In the genomic region with DNA sequence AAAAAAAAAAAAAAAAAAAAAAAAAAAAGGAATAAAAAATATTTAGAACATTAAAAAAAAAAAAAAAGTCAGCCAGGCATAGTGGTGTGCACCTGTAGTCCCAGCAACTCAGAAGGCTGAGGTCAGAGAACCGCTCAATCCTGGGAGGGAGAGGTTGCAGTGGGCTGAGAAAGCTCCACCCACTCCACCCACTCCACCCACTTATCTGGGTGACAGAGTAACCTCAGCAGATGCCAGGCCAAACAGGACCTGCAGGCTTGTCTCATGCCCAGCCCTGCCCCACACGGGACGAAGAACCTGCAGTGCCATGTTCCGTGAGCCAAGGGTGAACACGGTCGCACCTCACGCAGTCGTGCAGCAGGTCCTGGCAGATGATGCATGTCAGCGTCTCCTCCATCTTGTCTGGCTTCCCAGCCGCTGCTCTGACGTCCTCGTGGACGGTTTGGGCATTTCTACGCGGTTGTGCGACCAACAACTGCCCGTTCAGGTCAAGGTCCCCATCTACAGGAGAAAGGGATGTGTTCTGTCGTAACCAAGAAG, we compare ENCODE assay signal across 28 cellular contexts. TPM values are rescaled to one million over a fixed set of nuclear protein-coding genes. Genes with fewer than 3 reads are reported as not detected.
A peak's percentile ranks its signal among the peaks of the same experiment; 100 is the strongest.
DNase-seq lines count a peak whose midpoint lies in the region; ATAC-seq lines count a peak whose summit lies in the region.
"Had no signal": no experiment of that assay in that cellular context is flagged by ENCODE, and none has a peak within 500 bp of the region (broad histone marks: within the 10 kb centered on the region; RNA-seq: fewer than 3 reads in every experiment).

No MANE protein-coding gene starts in this region.

- no peak overlapping the region for H3K4me3 Mint-ChIP-seq in activated T-cell treated with anti-CD3 and anti-CD28 coated beads, Interleukin-2, amount 50 U/mL, for 24 hours
- H3K4me3 Mint-ChIP-seq in stimulated activated naive B cell treated with anti-CD40 and anti-IgM and Interleukin-4, amounts not matched to agents 10 μg/mL and 1 μg/mL and 100 μg/mL, for 72 hours = no peak overlapping the region
- H3K4me3 Mint-ChIP-seq: activated CD4-positive, alpha-beta memory T cell treated with anti-CD3 and anti-CD28 coated beads, Interleukin-2, amount 10 ng/mL, durations not matched to agents 7 days and 5 days; stimulated activated naive CD8-positive, alpha-beta T cell treated with anti-CD3 and anti-CD28 coated beads, Interleukin-15, amount 100 ng/mL, for 72 hours; T-helper 17 cell had no signal

- peaks cover 5% of the 10 kb centered on the region for H3K9me3 ChIP-seq in KOPT-K1 (ENCODE audit: insufficient read depth, low read length, poor library complexity, severe bottlenecking)
- H3K9me3 ChIP-seq in right cardiac atrium (ENCODE audit: control insufficient read depth, low read length) = no peaks in the 10 kb centered on the region
- H3K9me3 ChIP-seq: Caco-2, heart right ventricle, SK-N-SH, tibial nerve had no signal

- H3K4me3 ChIP-seq in right cardiac atrium (ENCODE audit: low read length) = no peak overlapping the region
- H3K4me3 ChIP-seq: heart right ventricle, tibial nerve had no signal

- no peak for DNase-seq in activated T-cell treated with anti-CD3 and anti-CD28 coated beads, Interleukin-2, amount 50 U/mL, for 24 hours
- DNase-seq in activated T-cell treated with anti-CD3 and anti-CD28 coated beads, Interleukin-2, amount 50 U/mL, for 1 hour = no peak
- DNase-seq in right cardiac atrium (peak in 1 of 3 donors; percentile 38), NCI-H446 treated with DMSO at 0.1 percent for 48 hours (lab: John Stamatoyannopoulos, UW) (no peak), NCI-H1436 treated with DMSO at 0.1 percent for 48 hours (lab: John Stamatoyannopoulos, UW) (no peak)
- DNase-seq in stimulated activated naive B cell treated with anti-CD40 and anti-IgM and Interleukin-4, amounts not matched to agents 10 μg/mL and 1 μg/mL and 100 μg/mL, for 72 hours = no peak
- DNase-seq: ACHN; activated CD4-positive, alpha-beta memory T cell treated with anti-CD3 and anti-CD28 coated beads, Interleukin-2, amount 10 ng/mL, durations not matched to agents 7 days and 5 days; activated T-cell treated with anti-CD3 and anti-CD28 coated beads, Interleukin-2, amount 50 U/mL, for 48 hours; Caco-2; DMS79 treated with DMSO at 0.1 percent for 48 hours; effector CD4-positive, alpha-beta T cell; foreskin keratinocyte; H7; heart right ventricle; kidney glomerular epithelial cell; naive B cell; NCI-H1092; NCI-H187 treated with DMSO at 0.1 percent for 48 hours; NCI-H526; nucleus accumbens; SK-N-SH; stimulated activated naive CD8-positive, alpha-beta T cell treated with anti-CD3 and anti-CD28 coated beads, Interleukin-15, amount 100 ng/mL, for 72 hours; T-helper 17 cell had no signal

- no peaks in the 10 kb centered on the region for H3K27me3 ChIP-seq in right cardiac atrium (ENCODE audit: control insufficient read depth, insufficient read depth)
- H3K27me3 ChIP-seq: foreskin keratinocyte, heart right ventricle, tibial nerve had no signal

- H3K4me1 ChIP-seq in right cardiac atrium (ENCODE audit: control insufficient read depth, insufficient read depth, low read length) = no peaks in the 10 kb centered on the region
- H3K4me1 ChIP-seq: Caco-2, foreskin keratinocyte, heart right ventricle, tibial nerve had no signal

- H3K9me3 Mint-ChIP-seq in activated T-cell treated with anti-CD3 and anti-CD28 coated beads, Interleukin-2, amount 50 U/mL, for 24 hours = no peaks in the 10 kb centered on the region
- no peaks in the 10 kb centered on the region for H3K9me3 Mint-ChIP-seq in stimulated activated naive B cell treated with anti-CD40 and anti-IgM and Interleukin-4, amounts not matched to agents 10 μg/mL and 1 μg/mL and 100 μg/mL, for 72 hours
- H3K9me3 Mint-ChIP-seq: activated CD4-positive, alpha-beta memory T cell treated with anti-CD3 and anti-CD28 coated beads, Interleukin-2, amount 10 ng/mL, durations not matched to agents 7 days and 5 days; naive B cell; stimulated activated naive CD8-positive, alpha-beta T cell treated with anti-CD3 and anti-CD28 coated beads, Interleukin-15, amount 100 ng/mL, for 72 hours had no signal

- H3K27me3 Mint-ChIP-seq in activated T-cell treated with anti-CD3 and anti-CD28 coated beads, Interleukin-2, amount 50 U/mL, for 24 hours = no peaks in the 10 kb centered on the region
- no peaks in the 10 kb centered on the region for H3K27me3 Mint-ChIP-seq in stimulated activated naive B cell treated with anti-CD40 and anti-IgM and Interleukin-4, amounts not matched to agents 10 μg/mL and 1 μg/mL and 100 μg/mL, for 72 hours
- H3K27me3 Mint-ChIP-seq: activated CD4-positive, alpha-beta memory T cell treated with anti-CD3 and anti-CD28 coated beads, Interleukin-2, amount 10 ng/mL, durations not matched to agents 7 days and 5 days; naive B cell; stimulated activated naive CD8-positive, alpha-beta T cell treated with anti-CD3 and anti-CD28 coated beads, Interleukin-15, amount 100 ng/mL, for 72 hours; T-helper 17 cell had no signal

- ATAC-seq in right cardiac atrium (peak; percentile 31 to 52), GM21528 (IDR thresholded peaks at IDR 0.05; ENCODE audit: low FRiP score, unreplicated experiment) (no peak)
- no peak for ATAC-seq in stimulated activated naive B cell treated with anti-CD40 and anti-IgM and Interleukin-4, amounts not matched to agents 10 μg/mL and 1 μg/mL and 100 μg/mL, for 72 hours (replicated peaks)
- ATAC-seq: activated CD4-positive, CD25-positive, alpha-beta regulatory T cell treated with anti-CD3 and anti-CD28 coated beads, Interleukin-2, amount 50 U/mL, for 24 hours; foreskin keratinocyte; stimulated activated naive CD8-positive, alpha-beta T cell treated with anti-CD3 and anti-CD28 coated beads, Interleukin-15, amount 100 ng/mL, for 72 hours; T-helper 17 cell had no signal

- H3K36me3 ChIP-seq in KOPT-K1 (ENCODE audit: insufficient read depth, low read length) = peaks cover 92% of the 10 kb centered on the region

- peak overlapping the region; percentile 44 for H3K27ac Mint-ChIP-seq in activated T-cell treated with anti-CD3 and anti-CD28 coated beads, Interleukin-2, amount 50 U/mL, for 24 hours
- H3K27ac Mint-ChIP-seq in stimulated activated naive B cell treated with anti-CD40 and anti-IgM and Interleukin-4, amounts not matched to agents 10 μg/mL and 1 μg/mL and 100 μg/mL, for 72 hours = peak overlapping the region; percentile 47
- H3K27ac Mint-ChIP-seq: activated CD4-positive, alpha-beta memory T cell treated with anti-CD3 and anti-CD28 coated beads, Interleukin-2, amount 10 ng/mL, durations not matched to agents 7 days and 5 days; T-helper 17 cell had no signal

- intact Hi-C loops in right cardiac atrium (cut with DNase I) = no loop called here

- peaks cover 8% of the 10 kb centered on the region for H3K4me1 Mint-ChIP-seq in activated T-cell treated with anti-CD3 and anti-CD28 coated beads, Interleukin-2, amount 50 U/mL, for 24 hours (ENCODE audit: low read depth)
- H3K4me1 Mint-ChIP-seq in stimulated activated naive B cell treated with anti-CD40 and anti-IgM and Interleukin-4, amounts not matched to agents 10 μg/mL and 1 μg/mL and 100 μg/mL, for 72 hours = no peaks in the 10 kb centered on the region
- H3K4me1 Mint-ChIP-seq: stimulated activated naive CD8-positive, alpha-beta T cell treated with anti-CD3 and anti-CD28 coated beads, Interleukin-15, amount 100 ng/mL, for 72 hours; T-helper 17 cell had no signal

- peaks cover 80% of the 10 kb centered on the region for H3K36me3 Mint-ChIP-seq in activated T-cell treated with anti-CD3 and anti-CD28 coated beads, Interleukin-2, amount 50 U/mL, for 24 hours (ENCODE audit: low read depth)
- peaks cover 48 to 50% of the 10 kb centered on the region in 2 donors for H3K36me3 Mint-ChIP-seq in stimulated activated naive B cell treated with anti-CD40 and anti-IgM and Interleukin-4, amounts not matched to agents 10 μg/mL and 1 μg/mL and 100 μg/mL, for 72 hours

- 91% methylated on average over 18 of the region's 18 CpGs for WGBS in right cardiac atrium

- H3K27ac ChIP-seq in KOPT-K1 (ENCODE audit: low read depth, low read length, poor library complexity, severe bottlenecking) = peak overlapping the region; percentile 74
- no peak overlapping the region for H3K27ac ChIP-seq in right cardiac atrium (ENCODE audit: low read length)
- H3K27ac ChIP-seq: foreskin keratinocyte, heart right ventricle, tibial nerve had no signal

RNA-seq across cellular contexts. Expression of a gene that starts 28.6 kb away (rescaled TPM):
- 10 to 100 TPM; 15.3 to 27.6 (median 17.5) TPM for total RNA-seq in right cardiac atrium
- polyA plus RNA-seq in right cardiac atrium = 12.5 TPM

RNA-seq across cellular contexts. Expression of a gene that starts 30.1 kb away (rescaled TPM):
- 10 to 100 TPM; 28.0 to 49.8 (median 37.2) TPM for total RNA-seq in right cardiac atrium
- 14.6 TPM for polyA plus RNA-seq in right cardiac atrium

Comparison
In these comparisons a context has a peak if more than half of its experiments do, and no peak if none do; other contexts are left out.
1. ATAC-seq: peak in right cardiac atrium (2 of 2); none in stimulated activated naive B cell treated with anti-CD40 and anti-IgM and Interleukin-4, amounts not matched to agents 10 μg/mL and 1 μg/mL and 100 μg/mL, for 72 hours (0 of 2) and GM21528 (single experiment).